Comparison of ENCODE assay signal across 8 cellular contexts in genomic region chr19:2785244-2786000, GRCh38. TPM values are rescaled to one million over a fixed set of nuclear protein-coding genes. Genes with fewer than 3 reads are reported as not detected.
DNase-seq lines count a peak whose midpoint lies in the region; ATAC-seq and TF ChIP-seq lines count a peak whose summit lies in the region.

Gene THOP1 (plus strand): TSS chr19:2785503. CDS start chr19:2785663, 160 bp downstream.

- H3K9me2 ChIP-seq in PC-9 (ENCODE audit: insufficient read depth) = no peaks in the 10 kb centered on the region

- TF ChIP-seq CTCF in PC-9 (conservative IDR thresholded peaks at IDR 0.05) = no peak
- TF ChIP-seq CTCF in epithelial cell of proximal tubule (conservative IDR thresholded peaks at IDR 0.05; ENCODE audit: low read depth, low read length) = no peak

- ATAC-seq in GM21576 (IDR thresholded peaks at IDR 0.05; ENCODE audit: unreplicated experiment) = peak; percentile 62

- CTCF ChIA-PET in PC-9 (lab: Charles Lee) = interaction anchor here (0.6 to 0.7 kb wide), 2 partner anchors 629 to 664 kb away, joined by 6 to 7 read pairs; no protein-coding TSS in a partner anchor

- DNase-seq in DMS 273 treated with DMSO at 0.1 percent for 48 hours (lab: John Stamatoyannopoulos, UW) (peak; percentile 95), PC-9 (peak; percentile 92 to 95), epithelial cell of proximal tubule (ENCODE audit: low read depth) (peak; percentile 84), mucosa of gallbladder (ENCODE audit: low spot score) (peak; percentile 99)
- peak; percentile 97 for DNase-seq in Jurkat, Clone E6-1 (ENCODE audit: low read depth, low spot score)
- peak; percentile 96 for DNase-seq in activated T-cell treated with anti-CD3 and anti-CD28 coated beads, Interleukin-2, amount 50 U/mL, for 1 hour
- peak; percentile 99 for DNase-seq in stimulated activated CD8-positive, alpha-beta memory T cell treated with anti-CD3 and anti-CD28 coated beads, Interleukin-4, amount 100 ng/mL, for 4 hours (ENCODE audit: low read depth in 2 of 2, low spot score in 1 of 2)

- intact Hi-C loops in PC-9 (cut with micrococcal nuclease; ENCODE audit: unreplicated experiment) = no loop called here

- H3K36me3 ChIP-seq in PC-9 (ENCODE audit: low read depth) = no peaks in the 10 kb centered on the region

- peaks cover 10% of the 10 kb centered on the region; the same call in 1 of the 2 replicates for H3K4me1 ChIP-seq in PC-9 (replicated peaks; ENCODE audit: insufficient read depth)

- peaks cover 7% of the 10 kb centered on the region for H4K20me1 ChIP-seq in PC-9 (ENCODE audit: insufficient read depth)

- POLR2A ChIA-PET in PC-9 (lab: Charles Lee; ENCODE audit: unreplicated experiment) = interaction anchor here (0.7 to 1.0 kb wide), 2 partner anchors 52 to 56 kb away, joined by 3 to 6 read pairs; partner anchors contain the start of gene ZNF555

- peak within 1 kb of the TSS; percentile 90 for H3K4me2 ChIP-seq in PC-9

- H3K27ac ChIP-seq in PC-9 = no peak within 1 kb of the TSS

- no TSS peak for BruUV-seq in PC-9 (replicated peaks; lab: Mats Ljungman, UMichigan)

- no peaks in the 10 kb centered on the region for H3K27me3 ChIP-seq in PC-9 (ENCODE audit: insufficient read depth, low read depth)

- H2AFZ ChIP-seq in PC-9 = peak within 1 kb of the TSS; percentile 93

- H3F3A ChIP-seq in PC-9 (ENCODE audit: insufficient read depth, low read depth) = peaks cover 8% of the 10 kb centered on the region; the same call in 1 of the 2 replicates

- H3K79me2 ChIP-seq in PC-9 (ENCODE audit: low read depth) = peaks cover 54% of the 10 kb centered on the region

- H3K4me3 ChIP-seq in Jurkat, Clone E6-1 (ENCODE audit: low read length) = peak within 1 kb of the TSS; percentile 87
- H3K4me3 ChIP-seq in PC-9 (peak within 1 kb of the TSS; percentile 82), epithelial cell of proximal tubule (ENCODE audit: low read depth, low read length) (peak within 1 kb of the TSS; percentile 97)

- no peaks in the 10 kb centered on the region for H3K9me3 ChIP-seq in PC-9 (ENCODE audit: insufficient read depth, low read depth)

RNA-seq across cellular contexts. Expression of gene THOP1, which starts in this region (rescaled TPM):
- polyA plus RNA-seq in Jurkat, Clone E6-1 (2012; ENCODE audit: insufficient read depth, insufficient read length) = 169 TPM
- total RNA-seq in PC-9 (2021) = 83.2 and 85.8 TPM in 2 replicates
- 148 and 204 TPM in 2 replicates for total RNA-seq in epithelial cell of proximal tubule
- total RNA-seq in mucosa of gallbladder = 44.5 TPM
